In genomic region chr1:53521900-53522552, GRCh38 we compare ENCODE assay signal across 27 cellular contexts.
DNase-seq lines count a peak whose midpoint lies in the region; ATAC-seq and TF ChIP-seq lines count a peak whose summit lies in the region.
"Had no signal": no experiment of that assay in that cellular context is flagged by ENCODE, and none has a peak within 500 bp of the region (broad histone marks: within the 10 kb centered on the region; RNA-seq: fewer than 3 reads in every experiment).

No MANE protein-coding gene starts in this region.

- H3K4me2 ChIP-seq in SK-N-SH: no peak overlapping the region
- H3K4me2 ChIP-seq: BLaER1 treated with 17β-estradiol and CSF1 and Interleukin-3, amounts not matched to agents 10 nM and 100 nM; KMS-11 had no signal

- POLR2A ChIA-PET in SK-N-SH (lab: Yijun Ruan, JAX): no interaction called here

- CTCF ChIA-PET in SK-N-SH (lab: Yijun Ruan, JAX): interaction anchor here (0.7 to 1.4 kb wide), 5 partner anchors 8 to 93 kb away, joined by 3 to 4 read pairs (median 3); no protein-coding TSS in a partner anchor

- H3K36me3 ChIP-seq in SK-N-SH (replicated peaks in 1 of 2; ENCODE audit: control insufficient read depth in 1 of 2, insufficient read depth in 2 of 2, low read length in 1 of 2) (no peaks in the 10 kb centered on the region), adipocyte (ENCODE audit: control insufficient read depth, insufficient read depth, low read length, severe bottlenecking) (no peaks in the 10 kb centered on the region), vagina (no peaks in the 10 kb centered on the region)
- H3K36me3 ChIP-seq: BLaER1 treated with 17β-estradiol and CSF1 and Interleukin-3, amounts not matched to agents 10 nM and 100 nM; esophagus squamous epithelium; stomach; tibial artery had no signal

- TF ChIP-seq POLR2A in vagina (IDR thresholded peaks at IDR 0.05): no peak

- H4K20me1 ChIP-seq in SK-N-SH (ENCODE audit: insufficient read depth): no peaks in the 10 kb centered on the region

- H3K4me1 ChIP-seq in SK-N-SH (ENCODE audit: control insufficient read depth in 1 of 2, insufficient read depth in 2 of 2, low read depth in 1 of 2, low read length in 1 of 2) (peaks cover 0 to 73% of the 10 kb centered on the region in 2 experiments; a peak in 1 of 4 replicates), adipocyte (ENCODE audit: control insufficient read depth, insufficient read depth, low read length) (peaks cover 17% of the 10 kb centered on the region), vagina (peaks cover 46% of the 10 kb centered on the region)
- H3K4me1 ChIP-seq: psoas muscle had no signal

- H3F3A ChIP-seq in SK-N-SH (replicated peaks; ENCODE audit: insufficient read depth): no peaks in the 10 kb centered on the region

- H3K27ac ChIP-seq in SK-N-SH (ENCODE audit: low read depth in 2 of 2, low read length in 1 of 2): peak overlapping the region in 1 of 2 experiments; percentile 13; a peak in 1 of 4 replicates
- peak overlapping the region; percentile 42 for H3K27ac ChIP-seq in vagina
- H3K27ac ChIP-seq: BLaER1 treated with 17β-estradiol and CSF1 and Interleukin-3, amounts not matched to agents 10 nM and 100 nM; KMS-11; psoas muscle; SK-N-MC; tibial artery had no signal

- no peak overlapping the region for H2AFZ ChIP-seq in SK-N-SH (ENCODE audit: low read depth)

- TF ChIP-seq CTCF in SK-N-SH (IDR thresholded peaks at IDR 0.05) (no peak), vagina (IDR thresholded peaks at IDR 0.05) (no peak)

- H3K79me2 ChIP-seq in SK-N-SH (ENCODE audit: insufficient read depth): no peaks in the 10 kb centered on the region

- DNase-seq in SK-N-SH (no peak), adipocyte (ENCODE audit: low read depth) (peak; percentile 42), fibroblast of peridontal ligament (ENCODE audit: extremely low read depth) (peak; percentile 62), vagina (ENCODE audit: extremely low spot score in 2 of 2) (no peak), T-helper 2 cell (no peak)
- DNase-seq in stimulated activated CD4-positive, alpha-beta T cell treated with anti-CD3 and anti-CD28 coated beads, Interleukin-1b, Interleukin-23, amount 100 ng/mL, for 48 hours: no peak
- DNase-seq: activated CD8-positive, alpha-beta T cell treated with anti-CD3 and anti-CD28 coated beads for 36 hours; anterior cingulate cortex; Caco-2; cortex of kidney; endodermal cell; esophagus squamous epithelium; HCEC 1CT; naive thymus-derived CD4-positive, alpha-beta T cell; NCI-H1436 treated with DMSO at 0.1 percent for 48 hours; NCI-H510A treated with DMSO at 0.1 percent for 48 hours; occipital lobe; psoas muscle; RPMI8226; stomach; tibial artery had no signal

- H3K9ac ChIP-seq in SK-N-SH (no peak overlapping the region), adipocyte (ENCODE audit: low read length) (no peak overlapping the region)
- H3K9ac ChIP-seq: BLaER1 treated with 17β-estradiol and CSF1 and Interleukin-3, amounts not matched to agents 10 nM and 100 nM; KMS-11 had no signal

- WGBS in SK-N-SH (ENCODE audit: low lambda C conversion rate): 43% methylated on average over 8 of the region's 11 CpGs

- H3K27me3 ChIP-seq in SK-N-SH (ENCODE audit: insufficient read depth) (no peaks in the 10 kb centered on the region), adipocyte (replicated peaks; ENCODE audit: control insufficient read depth, insufficient read depth, low read length) (peaks cover 9% of the 10 kb centered on the region), vagina (no peaks in the 10 kb centered on the region)
- H3K27me3 ChIP-seq: BLaER1 treated with 17β-estradiol and CSF1 and Interleukin-3, amounts not matched to agents 10 nM and 100 nM; esophagus squamous epithelium; stomach; tibial artery had no signal

- no peak overlapping the region for H3K4me3 ChIP-seq in SK-N-SH (ENCODE audit: low read depth in 2 of 2, low read length in 1 of 2)
- no peak overlapping the region for H3K4me3 ChIP-seq in adipocyte (ENCODE audit: low read length)
- H3K4me3 ChIP-seq in vagina: no peak overlapping the region
- H3K4me3 ChIP-seq: BLaER1 treated with 17β-estradiol and CSF1 and Interleukin-3, amounts not matched to agents 10 nM and 100 nM; esophagus squamous epithelium; psoas muscle; SK-N-MC; stomach; tibial artery had no signal

- ATAC-seq in SK-N-SH treated with all-trans-retinoic acid at 6 μM for 48 hours (peak; percentile 33; the same call in 2 of the 3 replicates), GM18520 (IDR thresholded peaks at IDR 0.05; ENCODE audit: unreplicated experiment) (no peak)
- ATAC-seq: activated CD8-positive, alpha-beta T cell treated with anti-CD3 and anti-CD28 coated beads for 36 hours; activated T-helper 17 cell treated with anti-CD3 and anti-CD28 coated beads, Interleukin-2, amount 50 U/mL, for 72 hours; naive thymus-derived CD4-positive, alpha-beta T cell had no signal

- no peak for TF ChIP-seq EP300 in SK-N-SH (IDR thresholded peaks at IDR 0.05; ENCODE audit: borderline replicate concordance in 1 of 2, low read depth in 1 of 2, low read length in 1 of 2)

- no peak for TF ChIP-seq RAD21 in SK-N-SH (IDR thresholded peaks at IDR 0.05; ENCODE audit: low read length)

- intact Hi-C loops in vagina (cut with DNase I): no loop called here

- H3K9me3 ChIP-seq in SK-N-SH: no peaks in the 10 kb centered on the region
- no peaks in the 10 kb centered on the region for H3K9me3 ChIP-seq in adipocyte (ENCODE audit: control insufficient read depth, low read length)
- no peaks in the 10 kb centered on the region for H3K9me3 ChIP-seq in vagina
- H3K9me3 ChIP-seq: BLaER1 treated with 17β-estradiol and CSF1 and Interleukin-3, amounts not matched to agents 10 nM and 100 nM; Caco-2; esophagus squamous epithelium; psoas muscle; stomach; tibial artery had no signal

- H3K9me2 ChIP-seq in SK-N-SH: no peaks in the 10 kb centered on the region

TF ChIP-seq in SK-N-SH treated with all-trans-retinoic acid at 6 μM for 48 hours, 23 proteins besides CTCF, POLR2A, EP300 and RAD21:
- TF ChIP-seq ZFP30 (CRISPR knock-in tag; IDR thresholded peaks at IDR 0.05): no peak
- TF ChIP-seq GLIS3 (CRISPR knock-in tag; IDR thresholded peaks at IDR 0.05): no peak
- TF ChIP-seq POU6F1 (CRISPR knock-in tag; IDR thresholded peaks at IDR 0.05; ENCODE audit: borderline replicate concordance, low read depth): no peak
- no peak for TF ChIP-seq ZC3H10 (CRISPR knock-in tag; IDR thresholded peaks at IDR 0.05)
- TF ChIP-seq ZNF8 (CRISPR knock-in tag; IDR thresholded peaks at IDR 0.05): no peak
- TF ChIP-seq TOX (CRISPR knock-in tag; IDR thresholded peaks at IDR 0.05; ENCODE audit: borderline replicate concordance): no peak
- no peak for TF ChIP-seq TCF4 (CRISPR knock-in tag; IDR thresholded peaks at IDR 0.05; ENCODE audit: borderline replicate concordance)
- no peak for TF ChIP-seq ISL1 (CRISPR knock-in tag; IDR thresholded peaks at IDR 0.05)
- no peak for TF ChIP-seq ZFP3 (CRISPR knock-in tag; IDR thresholded peaks at IDR 0.05)
- no peak for TF ChIP-seq SNAI2 (CRISPR knock-in tag; IDR thresholded peaks at IDR 0.05)
- TF ChIP-seq RARB (CRISPR knock-in tag; IDR thresholded peaks at IDR 0.05): no peak

TF ChIP-seq in SK-N-SH, 30 proteins besides CTCF, POLR2A, EP300 and RAD21:
- TF ChIP-seq FOXM1 (IDR thresholded peaks at IDR 0.05; ENCODE audit: low read depth) (no peak), USF1 (IDR thresholded peaks at IDR 0.05; ENCODE audit: borderline replicate concordance, low read depth) (no peak), GATA2 (CRISPR knock-in tag; IDR thresholded peaks at IDR 0.05) (no peak), FOXJ3 (CRISPR knock-in tag; IDR thresholded peaks at IDR 0.05) (no peak), SMC3 (IDR thresholded peaks at IDR 0.05; ENCODE audit: low read depth, low read length) (no peak), RCOR1 (IDR thresholded peaks at IDR 0.05; ENCODE audit: low read length) (no peak)
- TF ChIP-seq, protein P1, sequence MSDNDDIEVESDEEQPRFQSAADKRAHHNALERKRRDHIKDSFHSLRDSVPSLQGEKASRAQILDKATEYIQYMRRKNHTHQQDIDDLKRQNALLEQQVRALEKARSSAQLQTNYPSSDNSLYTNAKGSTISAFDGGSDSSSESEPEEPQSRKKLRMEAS (IDR thresholded peaks at IDR 0.05; ENCODE audit: low read depth): no peak
- TF ChIP-seq, protein P2, sequence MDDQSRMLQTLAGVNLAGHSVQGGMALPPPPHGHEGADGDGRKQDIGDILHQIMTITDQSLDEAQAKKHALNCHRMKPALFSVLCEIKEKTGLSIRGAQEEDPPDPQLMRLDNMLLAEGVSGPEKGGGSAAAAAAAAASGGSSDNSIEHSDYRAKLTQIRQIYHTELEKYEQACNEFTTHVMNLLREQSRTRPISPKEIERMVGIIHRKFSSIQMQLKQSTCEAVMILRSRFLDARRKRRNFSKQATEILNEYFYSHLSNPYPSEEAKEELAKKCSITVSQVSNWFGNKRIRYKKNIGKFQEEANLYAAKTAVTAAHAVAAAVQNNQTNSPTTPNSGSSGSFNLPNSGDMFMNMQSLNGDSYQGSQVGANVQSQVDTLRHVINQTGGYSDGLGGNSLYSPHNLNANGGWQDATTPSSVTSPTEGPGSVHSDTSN (IDR thresholded peaks at IDR 0.05): no peak

Comparison
In these comparisons a context has a peak if more than half of its experiments do, and no peak if none do; other contexts are left out.
1. DNase-seq: peak in adipocyte (single experiment) and fibroblast of peridontal ligament (single experiment); none in SK-N-SH (single experiment), vagina (0 of 2), stimulated activated CD4-positive, alpha-beta T cell treated with anti-CD3 and anti-CD28 coated beads, Interleukin-1b, Interleukin-23, amount 100 ng/mL, for 48 hours (single experiment) and T-helper 2 cell (0 of 5).